Comparison of ENCODE assay signal across 8 cellular contexts in genomic region chr20:63706852-63707557, GRCh38. TPM values are rescaled to one million over a fixed set of nuclear protein-coding genes. Genes with fewer than 3 reads are reported as not detected.
A peak's percentile ranks its signal among the peaks of the same experiment; 100 is the strongest.
DNase-seq lines count a peak whose midpoint lies in the region; ATAC-seq and TF ChIP-seq lines count a peak whose summit lies in the region.

No MANE protein-coding gene starts in this region.

- DNase-seq in AG08395 (ENCODE audit: low spot score) (peak; percentile 51), RPMI7951 (ENCODE audit: low read depth) (peak; percentile 63), left ventricle myocardium superior (peak; percentile 56), gastrocnemius medialis (peak in 1 of 2 donors; percentile 51), NCI-H446 (lab: John Stamatoyannopoulos, UW) (no peak)
- DNase-seq in activated naive CD8-positive, alpha-beta T cell treated with anti-CD3 and anti-CD28 coated beads, Interleukin-2, amount 50 U/mL, for 24 hours, result peak; percentile 67

- ATAC-seq in GM18907 (IDR thresholded peaks at IDR 0.05; ENCODE audit: unreplicated experiment) (peak; percentile 24), HG03280 (IDR thresholded peaks at IDR 0.05; ENCODE audit: unreplicated experiment) (peak; percentile 22), left ventricle myocardium superior (peak; percentile 29), gastrocnemius medialis (peak; percentile 19 to 20)
- peak; percentile 53 for ATAC-seq in activated naive CD8-positive, alpha-beta T cell treated with anti-CD3 and anti-CD28 coated beads, Interleukin-2, amount 50 U/mL, for 24 hours

- peak overlapping the region; percentile 80 to 91 (median 90) for H3K27ac ChIP-seq in gastrocnemius medialis

- peak overlapping the region; percentile 76 to 90 (median 85) for H3K4me3 ChIP-seq in gastrocnemius medialis

- in situ Hi-C loops in gastrocnemius medialis (cut with MboI; ENCODE audit: low sequenced_read_pairs in 4 of 4), result no loop called here

- H3K4me1 ChIP-seq in gastrocnemius medialis, result peaks cover 11 to 23% of the 10 kb centered on the region in 2 donors

- H3K9me3 ChIP-seq in gastrocnemius medialis, result no peaks in the 10 kb centered on the region

- H3K27ac Mint-ChIP-seq in activated naive CD8-positive, alpha-beta T cell treated with anti-CD3 and anti-CD28 coated beads, Interleukin-2, amount 50 U/mL, for 24 hours, result peak overlapping the region; percentile 85

- H3K36me3 ChIP-seq in gastrocnemius medialis, result peaks cover 0 to 42% of the 10 kb centered on the region in 2 donors

- H3K9me3 Mint-ChIP-seq in activated naive CD8-positive, alpha-beta T cell treated with anti-CD3 and anti-CD28 coated beads, Interleukin-2, amount 50 U/mL, for 24 hours, result no peaks in the 10 kb centered on the region

- H3K4me1 Mint-ChIP-seq in activated naive CD8-positive, alpha-beta T cell treated with anti-CD3 and anti-CD28 coated beads, Interleukin-2, amount 50 U/mL, for 24 hours, result peaks cover 41% of the 10 kb centered on the region

- intact Hi-C loops in left ventricle myocardium superior (cut with micrococcal nuclease) (no loop called here), gastrocnemius medialis (cut with DNase I; ENCODE audit: low total_unique reads) (loop anchor here (1.0 kb wide), 1 partner anchor 33 kb away; no protein-coding TSS in a partner anchor)

- H3K36me3 Mint-ChIP-seq in activated naive CD8-positive, alpha-beta T cell treated with anti-CD3 and anti-CD28 coated beads, Interleukin-2, amount 50 U/mL, for 24 hours (ENCODE audit: low read depth), result peaks cover 33% of the 10 kb centered on the region

- H3K4me3 Mint-ChIP-seq in activated naive CD8-positive, alpha-beta T cell treated with anti-CD3 and anti-CD28 coated beads, Interleukin-2, amount 50 U/mL, for 24 hours, result peak overlapping the region; percentile 89

- no peak for TF ChIP-seq CTCF in gastrocnemius medialis (IDR thresholded peaks at IDR 0.05 in 4 of 5, conservative IDR thresholded peaks at IDR 0.05 in 1 of 5)

- H3K27me3 ChIP-seq in gastrocnemius medialis, result no peaks in the 10 kb centered on the region

- no peaks in the 10 kb centered on the region for H3K27me3 Mint-ChIP-seq in activated naive CD8-positive, alpha-beta T cell treated with anti-CD3 and anti-CD28 coated beads, Interleukin-2, amount 50 U/mL, for 24 hours

- no peak for TF ChIP-seq POLR2A in gastrocnemius medialis (IDR thresholded peaks at IDR 0.05)

RNA-seq across cellular contexts. Expression of gene ARFRP1, which starts 0.8 kb away (rescaled TPM):
- 38.8 and 69.0 TPM in 2 replicates for total RNA-seq in RPMI7951 (2014; rRNA removed; shearing (Covaris generic))
- total RNA-seq in left ventricle myocardium superior (46.5 TPM), gastrocnemius medialis (10 to 100 TPM; 26.9 to 35.1 (median 27.8) TPM)

RNA-seq across cellular contexts. Expression of gene ZGPAT, which starts 0.8 kb away (rescaled TPM):
- total RNA-seq in RPMI7951 (2014; rRNA removed; shearing (Covaris generic)), result 8.3 and 28.5 TPM in 2 replicates
- 16.2 TPM for total RNA-seq in left ventricle myocardium superior
- 10 to 100 TPM; 13.4 to 20.8 (median 15.5) TPM for total RNA-seq in gastrocnemius medialis

RNA-seq across cellular contexts. Expression of gene TNFRSF6B, which starts 10.6 kb away (rescaled TPM):
- 0.36 and 1.1 TPM in 2 replicates for total RNA-seq in RPMI7951 (2014; rRNA removed; shearing (Covaris generic))
- total RNA-seq in left ventricle myocardium superior (0.64 TPM), gastrocnemius medialis (1 to 10 TPM; 1.2 to 4.8 (median 3.1) TPM)

RNA-seq across cellular contexts. Expression of gene LIME1, which starts 29.5 kb away (rescaled TPM):
- total RNA-seq in RPMI7951 (2014; rRNA removed; shearing (Covaris generic)), result 0.72 and 4.4 TPM in 2 replicates
- total RNA-seq in left ventricle myocardium superior (2.7 TPM), gastrocnemius medialis (1 to 10 TPM; 2.0 to 6.3 (median 4.1) TPM)

RNA-seq across cellular contexts. Expression of gene SLC2A4RG, which starts 32.6 kb away (rescaled TPM):
- total RNA-seq in RPMI7951 (2014; rRNA removed; shearing (Covaris generic)), result 29.3 and 46.9 TPM in 2 replicates
- total RNA-seq in left ventricle myocardium superior (104 TPM), gastrocnemius medialis (10 to 100 TPM; 26.0 to 58.7 (median 39.1) TPM)

Comparison
In these comparisons a context has a peak if more than half of its experiments do, and no peak if none do; other contexts are left out.
1. DNase-seq: peak in AG08395 (single experiment), RPMI7951 (single experiment), activated naive CD8-positive, alpha-beta T cell treated with anti-CD3 and anti-CD28 coated beads, Interleukin-2, amount 50 U/mL, for 24 hours (single experiment) and left ventricle myocardium superior (single experiment); none in NCI-H446 (0 of 2).
2. Peak in every context shown above with its lines, with median percentiles within 50 percentile points of each other: ATAC-seq.